ENCODE assay signal across 8 cellular contexts in genomic region chr1:1430114-1430982, GRCh38. TPM values are rescaled to one million over a fixed set of nuclear protein-coding genes. Genes with fewer than 3 reads are reported as not detected.
DNase-seq lines count a peak whose midpoint lies in the region; ATAC-seq, FAIRE-seq and TF ChIP-seq lines count a peak whose summit lies in the region.

No MANE protein-coding gene starts in this region.

- H3F3A ChIP-seq in PC-9 (ENCODE audit: insufficient read depth, low read depth): peaks cover 33% of the 10 kb centered on the region; the same call in 1 of the 2 replicates

- H3K79me2 ChIP-seq in PC-9 (ENCODE audit: low read depth): no peaks in the 10 kb centered on the region

- H3K4me1 ChIP-seq in PC-9 (replicated peaks; ENCODE audit: insufficient read depth): peaks cover 56% of the 10 kb centered on the region

- intact Hi-C loops in PC-9 (cut with micrococcal nuclease; ENCODE audit: unreplicated experiment): loop anchor here (10.0 kb wide), 1 partner anchor 86 kb away; the partner anchor contains the start of gene DVL1

- TF ChIP-seq CTCF in D721Med (IDR thresholded peaks at IDR 0.05; ENCODE audit: insufficient read depth, missing control alignments) (no peak), PC-9 (conservative IDR thresholded peaks at IDR 0.05) (no peak; the same call in 1 of the 2 replicates)

- no peaks in the 10 kb centered on the region for H3K9me3 ChIP-seq in PC-9 (ENCODE audit: insufficient read depth, low read depth)

- peak overlapping the region; percentile 85 for H3K4me2 ChIP-seq in PC-9

- DNase-seq in D721Med (ENCODE audit: insufficient read length, low spot score): peak; percentile 76
- DNase-seq in PC-9: peak; percentile 39 to 75
- peak; percentile 23 for DNase-seq in glomerular endothelial cell (ENCODE audit: extremely low read depth, low read depth, low spot score)
- DNase-seq in pons (ENCODE audit: low spot score): peak; percentile 72
- DNase-seq in stimulated activated CD4-positive, alpha-beta T cell treated with anti-CD3 and anti-CD28 coated beads, Interleukin-2, amount 100 ng/mL, for 24 hours: no peak

- peak overlapping the region; percentile 82 for H2AFZ ChIP-seq in PC-9

- POLR2A ChIA-PET in PC-9 (lab: Charles Lee; ENCODE audit: unreplicated experiment): interaction anchor here (0.5 to 1.0 kb wide), 5 partner anchors 22 to 1156 kb away, joined by 3 to 9 read pairs (median 5); no protein-coding TSS in a partner anchor

- peak overlapping the region; percentile 51 for H3K27ac ChIP-seq in PC-9

- no peaks in the 10 kb centered on the region for H3K36me3 ChIP-seq in PC-9 (ENCODE audit: low read depth)

- CTCF ChIA-PET in PC-9 (lab: Charles Lee): interaction anchor here (0.7 kb wide), 1 partner anchor 9 kb away, joined by 3 read pairs; the partner anchor contains the start of gene ANKRD65

- H3K4me3 ChIP-seq in PC-9: peak overlapping the region; percentile 52; the same call in 1 of the 2 replicates

- no peak for FAIRE-seq in D721Med (lab: Jason Lieb, UNC)

- no peaks in the 10 kb centered on the region for H4K20me1 ChIP-seq in PC-9 (ENCODE audit: insufficient read depth)

- BruUV-seq in PC-9 (replicated peaks; lab: Mats Ljungman, UMichigan): TSS peak; percentile 57

- ATAC-seq in GM21515 (IDR thresholded peaks at IDR 0.05; ENCODE audit: unreplicated experiment) (no peak), HG03354 (IDR thresholded peaks at IDR 0.05; ENCODE audit: poor library complexity, severe bottlenecking, unreplicated experiment) (no peak), GM18909 (IDR thresholded peaks at IDR 0.05; ENCODE audit: poor library complexity, unreplicated experiment) (no peak)

- H3K9me2 ChIP-seq in PC-9 (ENCODE audit: insufficient read depth): no peaks in the 10 kb centered on the region

- H3K27me3 ChIP-seq in PC-9 (ENCODE audit: insufficient read depth, low read depth): no peaks in the 10 kb centered on the region

RNA-seq across cellular contexts. Expression of gene VWA1, which starts 5.1 kb away (rescaled TPM):
- total RNA-seq in PC-9 (2021): 56.6 and 65.9 TPM in 2 replicates
- 21.4 and 34.8 TPM in 2 replicates for total RNA-seq in glomerular endothelial cell

RNA-seq across cellular contexts. Expression of gene ANKRD65, which starts 9.3 kb away (rescaled TPM):
- total RNA-seq in PC-9 (2021) (14.7 and 18.9 TPM in 2 replicates), glomerular endothelial cell (0.34 TPM in 1 of 2 replicates, not detected in the other)

RNA-seq across cellular contexts. Expression of gene ATAD3C, which starts 19.1 kb away (rescaled TPM):
- 4.0 and 4.2 TPM in 2 replicates for total RNA-seq in PC-9 (2021)
- total RNA-seq in glomerular endothelial cell: not detected in 2 replicates

RNA-seq across cellular contexts. Expression of gene MRPL20, which starts 23.3 kb away (rescaled TPM):
- total RNA-seq in PC-9 (2021) (90.5 and 90.8 TPM in 2 replicates), glomerular endothelial cell (125 and 128 TPM in 2 replicates)

RNA-seq across cellular contexts. Expression of gene CCNL2, which starts 31.2 kb away (rescaled TPM):
- total RNA-seq in PC-9 (2021): 162 and 183 TPM in 2 replicates
- 111 and 189 TPM in 2 replicates for total RNA-seq in glomerular endothelial cell

Comparison
In these comparisons a context has a peak if more than half of its experiments do, and no peak if none do; other contexts are left out.
1. DNase-seq: peak in D721Med (single experiment), PC-9 (2 of 2), glomerular endothelial cell (single experiment) and pons (single experiment); none in stimulated activated CD4-positive, alpha-beta T cell treated with anti-CD3 and anti-CD28 coated beads, Interleukin-2, amount 100 ng/mL, for 24 hours (0 of 2).
2. RNA of gene ANKRD65, which starts 9.3 kb away (total RNA-seq): 14.7 to 18.9 TPM in PC-9; 0.34 TPM in glomerular endothelial cell; every median in the first group is over 10 times any median in the second.